28 cellular contexts compared by ENCODE assay signal in the genomic region with DNA sequence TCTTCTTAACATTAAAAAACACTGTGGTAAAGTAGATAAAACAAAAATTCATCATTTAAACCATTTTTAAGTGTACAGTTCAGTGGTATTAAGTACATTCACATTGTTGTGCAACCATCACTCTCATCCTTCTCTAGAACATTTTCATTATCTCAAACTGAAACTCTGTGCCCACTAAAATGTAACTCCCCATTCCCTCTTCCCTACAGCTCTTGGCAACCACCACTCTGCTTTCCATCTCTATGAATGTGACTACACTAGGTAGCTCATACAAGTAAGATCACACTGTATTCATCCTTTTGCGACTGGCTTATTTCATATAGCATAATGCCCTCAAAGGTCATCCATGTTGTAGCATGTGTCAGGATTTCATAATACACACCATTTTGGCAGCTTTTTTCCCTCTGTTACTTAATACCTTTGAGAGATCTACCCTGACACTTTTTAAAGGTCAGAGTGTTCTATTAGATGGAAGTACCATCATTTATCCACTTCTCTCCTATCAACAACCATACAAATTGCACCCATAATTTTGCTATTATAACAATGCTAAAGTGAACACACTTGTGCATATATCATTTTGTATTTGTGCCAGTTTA. TPM values are rescaled to one million over a fixed set of nuclear protein-coding genes. Genes with fewer than 3 reads are reported as not detected.
DNase-seq lines count a peak whose midpoint lies in the region; ATAC-seq and TF ChIP-seq lines count a peak whose summit lies in the region.
"Had no signal": no experiment of that assay in that cellular context is flagged by ENCODE, and none has a peak within 500 bp of the region (broad histone marks: within the 10 kb centered on the region; RNA-seq: fewer than 3 reads in every experiment).

No MANE protein-coding gene starts in this region.

- no peaks in the 10 kb centered on the region for H3K36me3 ChIP-seq in right atrium auricular region
- H3K36me3 ChIP-seq: HAP-1 had no signal

- H3K27me3 ChIP-seq in right atrium auricular region, result no peaks in the 10 kb centered on the region
- H3K27me3 ChIP-seq: BE2C had no signal

- peak overlapping the region; percentile 4 for H3K27ac Mint-ChIP-seq in activated CD4-positive, alpha-beta T cell treated with anti-CD3 and anti-CD28 coated beads, Interleukin-2, amount 10 ng/mL, durations not matched to agents 24 days and 14 days
- H3K27ac Mint-ChIP-seq in progenitor cell of endocrine pancreas, result peak overlapping the region; percentile 11
- H3K27ac Mint-ChIP-seq: CD8-positive, alpha-beta memory T cell; HFFc6 had no signal

- H3K27ac ChIP-seq in right atrium auricular region (no peak overlapping the region), caudate nucleus (ENCODE audit: low read depth, low read length) (no peak overlapping the region)
- H3K27ac ChIP-seq: 22Rv1 had no signal

- H3K4me3 ChIP-seq in right atrium auricular region, result no peak overlapping the region
- H3K4me3 ChIP-seq: GM12878, HAP-1 had no signal

- H3K4me3 Mint-ChIP-seq in activated CD4-positive, alpha-beta T cell treated with anti-CD3 and anti-CD28 coated beads, Interleukin-2, amount 10 ng/mL, durations not matched to agents 24 days and 14 days, result no peak overlapping the region
- H3K4me3 Mint-ChIP-seq in progenitor cell of endocrine pancreas (ENCODE audit: low read depth), result no peak overlapping the region
- H3K4me3 Mint-ChIP-seq: CD14-positive monocyte; CD8-positive, alpha-beta memory T cell; HFFc6 had no signal

- DNase-seq in activated CD4-positive, alpha-beta T cell treated with anti-CD3 and anti-CD28 coated beads, Interleukin-2, amount 10 ng/mL, durations not matched to agents 24 days and 14 days, result no peak
- no peak for DNase-seq in activated CD4-positive, alpha-beta T cell treated with anti-CD3 and anti-CD28 coated beads, Interleukin-2, amount 50 U/mL, for 48 hours
- DNase-seq in left ventricle myocardium superior (no peak), right atrium auricular region (ENCODE audit: low spot score) (no peak), progenitor cell of endocrine pancreas (ENCODE audit: low spot score, unreplicated experiment) (no peak), NCI-H2196 (lab: John Stamatoyannopoulos, UW; ENCODE audit: unreplicated experiment) (no peak), caudate nucleus (lab: John Stamatoyannopoulos, UW) (no peak)
- DNase-seq: ACHN; BE2C; CD8-positive, alpha-beta memory T cell; DMS 273 treated with DMSO at 0.1 percent for 48 hours; DMS79; EL; GDM1; GOT3; HFFc6; IMR-90; KG1; MM.1S; NCI-H2029; NCI-H446 treated with DMSO at 0.1 percent for 48 hours; NCI-H526 treated with DMSO at 0.1 percent for 48 hours; RPMI8226; SIG-M5 had no signal

- H3K9me3 ChIP-seq in right atrium auricular region, result no peaks in the 10 kb centered on the region
- H3K9me3 ChIP-seq: BE2C, HAP-1 had no signal

- peaks cover 0 to 7% of the 10 kb centered on the region in 2 donors for H3K4me1 ChIP-seq in right atrium auricular region

- H3K36me3 Mint-ChIP-seq in activated CD4-positive, alpha-beta T cell treated with anti-CD3 and anti-CD28 coated beads, Interleukin-2, amount 10 ng/mL, durations not matched to agents 24 days and 14 days (ENCODE audit: low read depth), result no peaks in the 10 kb centered on the region
- H3K36me3 Mint-ChIP-seq in progenitor cell of endocrine pancreas (ENCODE audit: insufficient read depth), result no peaks in the 10 kb centered on the region
- H3K36me3 Mint-ChIP-seq: CD8-positive, alpha-beta memory T cell had no signal

- H3K27me3 Mint-ChIP-seq in activated CD4-positive, alpha-beta T cell treated with anti-CD3 and anti-CD28 coated beads, Interleukin-2, amount 10 ng/mL, durations not matched to agents 24 days and 14 days, result peaks cover 6% of the 10 kb centered on the region
- H3K27me3 Mint-ChIP-seq in progenitor cell of endocrine pancreas, result no peaks in the 10 kb centered on the region

- intact Hi-C loops in activated CD4-positive, alpha-beta T cell treated with anti-CD3 and anti-CD28 coated beads, Interleukin-2, amount 10 ng/mL, durations not matched to agents 24 days and 14 days (cut with micrococcal nuclease), result loop anchor here (10.0 kb wide), 1 partner anchor 1774 kb away; a partner anchor contains a TSS
- intact Hi-C loops in left ventricle myocardium superior (cut with micrococcal nuclease), result no loop called here

- no peaks in the 10 kb centered on the region for H3K9me3 Mint-ChIP-seq in activated CD4-positive, alpha-beta T cell treated with anti-CD3 and anti-CD28 coated beads, Interleukin-2, amount 10 ng/mL, durations not matched to agents 24 days and 14 days
- no peaks in the 10 kb centered on the region for H3K9me3 Mint-ChIP-seq in progenitor cell of endocrine pancreas (ENCODE audit: low read depth)
- H3K9me3 Mint-ChIP-seq: CD14-positive monocyte; CD8-positive, alpha-beta memory T cell; HFFc6 had no signal

- H3K4me1 Mint-ChIP-seq in activated CD4-positive, alpha-beta T cell treated with anti-CD3 and anti-CD28 coated beads, Interleukin-2, amount 10 ng/mL, durations not matched to agents 24 days and 14 days, result peaks cover 16% of the 10 kb centered on the region
- H3K4me1 Mint-ChIP-seq in progenitor cell of endocrine pancreas (ENCODE audit: low read depth), result peaks cover 36% of the 10 kb centered on the region

- ATAC-seq in left ventricle myocardium superior, result peak; percentile 53
- ATAC-seq: GM12878 had no signal

- TF ChIP-seq CTCF in right atrium auricular region (IDR thresholded peaks at IDR 0.05) (no peak), progenitor cell of endocrine pancreas (IDR thresholded peaks at IDR 0.05; ENCODE audit: unreplicated experiment) (no peak)

RNA-seq across cellular contexts. Expression of a gene that starts 42.9 kb away (rescaled TPM):
- total RNA-seq in activated CD4-positive, alpha-beta T cell treated with anti-CD3 and anti-CD28 coated beads, Interleukin-2, amount 10 ng/mL, durations not matched to agents 24 days and 14 days, result 59.1 and 60.9 TPM in 2 replicates
- total RNA-seq in left ventricle myocardium superior (14.0 TPM), right atrium auricular region (10 to 100 TPM; 30.6 to 37.8 TPM), progenitor cell of endocrine pancreas (39.1 and 41.6 TPM in 2 replicates)
